ENCODE assay signal across 1 cellular context in genomic region chr14:60304509-60304908, GRCh38.
TF ChIP-seq lines count a peak whose summit lies in the region.

No MANE protein-coding gene starts in this region.

TF ChIP-seq in liver, 16 proteins besides CTCF, POLR2A, EP300 and RAD21 (continued from another document):
- TF ChIP-seq, protein P1, sequence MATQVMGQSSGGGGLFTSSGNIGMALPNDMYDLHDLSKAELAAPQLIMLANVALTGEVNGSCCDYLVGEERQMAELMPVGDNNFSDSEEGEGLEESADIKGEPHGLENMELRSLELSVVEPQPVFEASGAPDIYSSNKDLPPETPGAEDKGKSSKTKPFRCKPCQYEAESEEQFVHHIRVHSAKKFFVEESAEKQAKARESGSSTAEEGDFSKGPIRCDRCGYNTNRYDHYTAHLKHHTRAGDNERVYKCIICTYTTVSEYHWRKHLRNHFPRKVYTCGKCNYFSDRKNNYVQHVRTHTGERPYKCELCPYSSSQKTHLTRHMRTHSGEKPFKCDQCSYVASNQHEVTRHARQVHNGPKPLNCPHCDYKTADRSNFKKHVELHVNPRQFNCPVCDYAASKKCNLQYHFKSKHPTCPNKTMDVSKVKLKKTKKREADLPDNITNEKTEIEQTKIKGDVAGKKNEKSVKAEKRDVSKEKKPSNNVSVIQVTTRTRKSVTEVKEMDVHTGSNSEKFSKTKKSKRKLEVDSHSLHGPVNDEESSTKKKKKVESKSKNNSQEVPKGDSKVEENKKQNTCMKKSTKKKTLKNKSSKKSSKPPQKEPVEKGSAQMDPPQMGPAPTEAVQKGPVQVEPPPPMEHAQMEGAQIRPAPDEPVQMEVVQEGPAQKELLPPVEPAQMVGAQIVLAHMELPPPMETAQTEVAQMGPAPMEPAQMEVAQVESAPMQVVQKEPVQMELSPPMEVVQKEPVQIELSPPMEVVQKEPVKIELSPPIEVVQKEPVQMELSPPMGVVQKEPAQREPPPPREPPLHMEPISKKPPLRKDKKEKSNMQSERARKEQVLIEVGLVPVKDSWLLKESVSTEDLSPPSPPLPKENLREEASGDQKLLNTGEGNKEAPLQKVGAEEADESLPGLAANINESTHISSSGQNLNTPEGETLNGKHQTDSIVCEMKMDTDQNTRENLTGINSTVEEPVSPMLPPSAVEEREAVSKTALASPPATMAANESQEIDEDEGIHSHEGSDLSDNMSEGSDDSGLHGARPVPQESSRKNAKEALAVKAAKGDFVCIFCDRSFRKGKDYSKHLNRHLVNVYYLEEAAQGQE (IDR thresholded peaks at IDR 0.05), result peak; percentile 70
- TF ChIP-seq HNF4G (IDR thresholded peaks at IDR 0.05), result no peak
